Comparison of ENCODE assay signal across 9 cellular contexts in genomic region chr4:22897520-22898108, GRCh38.
DNase-seq lines count a peak whose midpoint lies in the region; ATAC-seq and TF ChIP-seq lines count a peak whose summit lies in the region.
"Had no signal": no experiment of that assay in that cellular context is flagged by ENCODE, and none has a peak within 500 bp of the region (broad histone marks: within the 10 kb centered on the region; RNA-seq: fewer than 3 reads in every experiment).

No MANE protein-coding gene starts in this region.

- CTCF ChIA-PET in CD8-positive, alpha-beta T cell (lab: Charles Lee): interaction anchor here (0.8 to 2.5 kb wide), 9 partner anchors 15 to 1522 kb away, joined by 3 to 10 read pairs (median 4); no protein-coding TSS in a partner anchor

- H3K9me3 ChIP-seq in CD8-positive, alpha-beta T cell (ENCODE audit: low read length): no peaks in the 10 kb centered on the region
- no peaks in the 10 kb centered on the region for H3K9me3 ChIP-seq in iPS DF 6.9 (ENCODE audit: control insufficient read depth, insufficient read depth, low read length)
- H3K9me3 ChIP-seq: SJSA1 had no signal

- H3K4me1 ChIP-seq in CD8-positive, alpha-beta T cell (ENCODE audit: insufficient read depth, low read length): no peaks in the 10 kb centered on the region
- H3K4me1 ChIP-seq in iPS DF 6.9 (ENCODE audit: control insufficient read depth, insufficient read depth, low read length): no peaks in the 10 kb centered on the region
- H3K4me1 ChIP-seq: SJSA1 had no signal

- no peak overlapping the region for H3K4me3 Mint-ChIP-seq in CD8-positive, alpha-beta T cell

- H3K27ac ChIP-seq in CD8-positive, alpha-beta T cell (ENCODE audit: low read depth, low read length): no peak overlapping the region
- no peak overlapping the region for H3K27ac ChIP-seq in iPS DF 6.9 (ENCODE audit: low read length)
- H3K27ac ChIP-seq: SJSA1 had no signal

- peak in 1 of 7 experiments; percentile 5 for DNase-seq in CD8-positive, alpha-beta T cell
- DNase-seq in NCI-H1417 (lab: John Stamatoyannopoulos, UW) (peak in 2 of 3 experiments; percentile 25 to 62), iPS DF 6.9 (ENCODE audit: low read depth, low spot score) (peak; percentile 37), NK-92 (lab: John Stamatoyannopoulos, UW; ENCODE audit: unreplicated experiment) (no peak), COLO668 (lab: John Stamatoyannopoulos, UW; ENCODE audit: unreplicated experiment) (no peak)
- peak; percentile 5 to 19 for DNase-seq in activated CD4-positive, alpha-beta T cell treated with anti-CD3 and anti-CD28 coated beads, Interleukin-2, amount 50 U/mL, for 48 hours
- peak; percentile 13 for DNase-seq in stimulated activated CD4-positive, alpha-beta T cell treated with anti-CD3 and anti-CD28 coated beads, Interleukin-4, amount 100 ng/mL, for 24 hours

- H3K4me1 Mint-ChIP-seq in CD8-positive, alpha-beta T cell (ENCODE audit: low read depth): no peaks in the 10 kb centered on the region

- H3K27me3 ChIP-seq in CD8-positive, alpha-beta T cell (ENCODE audit: insufficient read depth, low read length): no peaks in the 10 kb centered on the region
- H3K27me3 ChIP-seq in iPS DF 6.9 (ENCODE audit: control insufficient read depth, insufficient read depth, low read length): no peaks in the 10 kb centered on the region
- H3K27me3 ChIP-seq: SJSA1 had no signal

- H3K9me3 Mint-ChIP-seq in CD8-positive, alpha-beta T cell: no peaks in the 10 kb centered on the region

- intact Hi-C loops in CD8-positive, alpha-beta T cell (cut with DNase I, micrococcal nuclease): loop anchor here in 1 of 2 experiments (1.0 kb wide), 1 partner anchor 1522 kb away; no protein-coding TSS in a partner anchor

- peaks cover 15% of the 10 kb centered on the region for H3K27me3 Mint-ChIP-seq in CD8-positive, alpha-beta T cell (ENCODE audit: low read depth)

- 100% methylated on average over 1 of the region's 6 CpGs for WGBS in iPS DF 6.9 (ENCODE audit: insufficient coverage, insufficient read length)

- H3K4me3 ChIP-seq in CD8-positive, alpha-beta T cell (ENCODE audit: low read depth, low read length): no peak overlapping the region
- no peak overlapping the region for H3K4me3 ChIP-seq in iPS DF 6.9 (ENCODE audit: low read length)
- H3K4me3 ChIP-seq: SJSA1 had no signal

- peak; percentile 71 for TF ChIP-seq CTCF in CD8-positive, alpha-beta T cell (IDR thresholded peaks at IDR 0.05)

- H3K36me3 Mint-ChIP-seq in CD8-positive, alpha-beta T cell: no peaks in the 10 kb centered on the region

- no peak for ATAC-seq in CD8-positive, alpha-beta T cell
- peak; percentile 58 for ATAC-seq in GM18907 (IDR thresholded peaks at IDR 0.05; ENCODE audit: unreplicated experiment)

- POLR2A ChIA-PET in CD8-positive, alpha-beta T cell (lab: Charles Lee): no interaction called here

- no peaks in the 10 kb centered on the region for H3K36me3 ChIP-seq in CD8-positive, alpha-beta T cell (ENCODE audit: insufficient read depth, low read length)
- H3K36me3 ChIP-seq in iPS DF 6.9 (ENCODE audit: control insufficient read depth, insufficient read depth, low read length): no peaks in the 10 kb centered on the region
- H3K36me3 ChIP-seq: SJSA1 had no signal

- no peak overlapping the region for H3K27ac Mint-ChIP-seq in CD8-positive, alpha-beta T cell

Comparison
In these comparisons a context has a peak if more than half of its experiments do, and no peak if none do; other contexts are left out.
1. DNase-seq: peak in NCI-H1417 (2 of 3), activated CD4-positive, alpha-beta T cell treated with anti-CD3 and anti-CD28 coated beads, Interleukin-2, amount 50 U/mL, for 48 hours (2 of 2), iPS DF 6.9 (single experiment) and stimulated activated CD4-positive, alpha-beta T cell treated with anti-CD3 and anti-CD28 coated beads, Interleukin-4, amount 100 ng/mL, for 24 hours (single experiment); none in NK-92 (single experiment) and COLO668 (single experiment).